Comparison of ENCODE assay signal across 27 cellular contexts in genomic region chr2:161316686-161317085, GRCh38.
"Had no signal": no experiment of that assay in that cellular context is flagged by ENCODE, and none has a peak within 500 bp of the region (broad histone marks: within the 10 kb centered on the region; RNA-seq: fewer than 3 reads in every experiment).

No MANE protein-coding gene starts in this region.

- ATAC-seq: left cardiac atrium; natural killer cell treated with Interleukin-12 subunit alpha and Interleukin-12 subunit beta and Interleukin-15 and Interleukin-18, amount 100 ng/mL, for 72 hours; pancreas; right cardiac atrium had no signal

- FAIRE-seq: colon, endothelial cell of umbilical vein, kidney had no signal

- H3K4me3 Mint-ChIP-seq: endodermal cell; natural killer cell treated with Interleukin-12 subunit alpha and Interleukin-12 subunit beta and Interleukin-15 and Interleukin-18, amount 100 ng/mL, for 72 hours had no signal

- H3K4me2 ChIP-seq: hepatocyte had no signal

- H3K4me3 ChIP-seq: hepatocyte, left ventricle myocardium inferior, lung, pancreas, stomach, thoracic aorta, transverse colon had no signal

- H3K9me3 Mint-ChIP-seq: endodermal cell; natural killer cell treated with Interleukin-12 subunit alpha and Interleukin-12 subunit beta and Interleukin-15 and Interleukin-18, amount 100 ng/mL, for 72 hours had no signal

- H3K27ac Mint-ChIP-seq: endodermal cell; natural killer cell treated with Interleukin-12 subunit alpha and Interleukin-12 subunit beta and Interleukin-15 and Interleukin-18, amount 100 ng/mL, for 72 hours; progenitor cell of endocrine pancreas had no signal

- H3K27me3 Mint-ChIP-seq: natural killer cell treated with Interleukin-12 subunit alpha and Interleukin-12 subunit beta and Interleukin-15 and Interleukin-18, amount 100 ng/mL, for 72 hours; progenitor cell of endocrine pancreas had no signal

- H3K27me3 ChIP-seq: hepatocyte, pancreas, stomach, transverse colon had no signal

- DNase-seq: dermis blood vessel endothelial cell; effector CD4-positive, alpha-beta T cell; endodermal cell; erythroblast; foreskin melanocyte; head of caudate nucleus; kidney; left cardiac atrium; left ventricle myocardium inferior; mesenchymal stem cell; midbrain; occipital lobe; pancreas; right cardiac atrium; small intestine; stimulated activated CD4-positive, alpha-beta T cell treated with anti-CD3 and anti-CD28 coated beads, Interleukin-12 subunit alpha, Interleukin-12 subunit beta, amount 100 ng/mL, for 4 hours; stimulated activated naive CD4-positive, alpha-beta T cell; stomach; substantia nigra; transverse colon had no signal

- H3K4me1 ChIP-seq: transverse colon had no signal

- H3K27ac ChIP-seq: hepatocyte, left ventricle myocardium inferior, pancreas, stomach, thoracic aorta, transverse colon had no signal

- H2AFZ ChIP-seq: hepatocyte had no signal

- H3K36me3 ChIP-seq: pancreas, thoracic aorta, transverse colon had no signal

- H3K9me3 ChIP-seq: left ventricle myocardium inferior, pancreas, stomach, thoracic aorta, transverse colon had no signal
